In genomic region chr10:128792426-128793140, GRCh38 we compare ENCODE assay signal across 23 cellular contexts.
"Had no signal": no experiment of that assay in that cellular context is flagged by ENCODE, and none has a peak within 500 bp of the region (broad histone marks: within the 10 kb centered on the region; RNA-seq: fewer than 3 reads in every experiment).

No MANE protein-coding gene starts in this region.

- H3K36me3 ChIP-seq: gastroesophageal sphincter, heart left ventricle, left lung, lower lobe of right lung had no signal

- H3K4me1 Mint-ChIP-seq: endodermal cell, immature natural killer cell, mesothelial cell of epicardium had no signal

- H3K9me3 ChIP-seq: gastroesophageal sphincter, heart left ventricle, left lung, lower lobe of right lung, mucosa of descending colon had no signal

- DNase-seq: cortex of kidney; effector CD8-positive, alpha-beta T cell; effector memory CD8-positive, alpha-beta T cell; endodermal cell; erythroblast; foreskin keratinocyte; heart left ventricle; hypothalamus; immature natural killer cell; islet precursor cell; kidney; left cardiac atrium; left lung; left ventricle myocardium superior; lower lobe of right lung; mesenchymal stem cell; mucosa of descending colon had no signal

- H3K4me3 Mint-ChIP-seq: dendritic cell treated with granulocyte-macrophage colony-stimulating factor and Interleukin-4, amounts not matched to agents 40 ng/mL and 50 ng/mL, for 4 days; effector memory CD8-positive, alpha-beta T cell; endodermal cell; immature natural killer cell; mesothelial cell of epicardium had no signal

- H3K4me2 ChIP-seq: hepatocyte had no signal

- H3K27me3 ChIP-seq: foreskin keratinocyte, gastroesophageal sphincter, hepatocyte, left lung had no signal

- H3K36me3 Mint-ChIP-seq: immature natural killer cell, mesothelial cell of epicardium had no signal

- H2AFZ ChIP-seq: hepatocyte had no signal

- H3K9me3 Mint-ChIP-seq: dendritic cell treated with granulocyte-macrophage colony-stimulating factor and Interleukin-4, amounts not matched to agents 40 ng/mL and 50 ng/mL, for 4 days; effector memory CD8-positive, alpha-beta T cell; endodermal cell; immature natural killer cell; mesothelial cell of epicardium had no signal

- H3K4me1 ChIP-seq: foreskin keratinocyte, gastroesophageal sphincter, heart left ventricle, left lung, lower lobe of right lung had no signal

- H3K27ac ChIP-seq: epithelial cell of prostate, foreskin keratinocyte, gastroesophageal sphincter, heart left ventricle, hepatocyte, left lung, lower lobe of right lung had no signal

- H3K27ac Mint-ChIP-seq: dendritic cell treated with granulocyte-macrophage colony-stimulating factor and Interleukin-4, amounts not matched to agents 40 ng/mL and 50 ng/mL, for 4 days; effector memory CD8-positive, alpha-beta T cell; endodermal cell; immature natural killer cell; mesothelial cell of epicardium had no signal

- ATAC-seq: effector memory CD8-positive, alpha-beta T cell; esophagus mucosa; foreskin keratinocyte; gastroesophageal sphincter; heart left ventricle; left cardiac atrium; left lung; left ventricle myocardium superior; lower lobe of right lung; mucosa of descending colon had no signal

- H3K4me3 ChIP-seq: gastroesophageal sphincter, heart left ventricle, hepatocyte, left lung, lower lobe of right lung, mucosa of descending colon had no signal
